22 cellular contexts compared by ENCODE assay signal in the genomic region with DNA sequence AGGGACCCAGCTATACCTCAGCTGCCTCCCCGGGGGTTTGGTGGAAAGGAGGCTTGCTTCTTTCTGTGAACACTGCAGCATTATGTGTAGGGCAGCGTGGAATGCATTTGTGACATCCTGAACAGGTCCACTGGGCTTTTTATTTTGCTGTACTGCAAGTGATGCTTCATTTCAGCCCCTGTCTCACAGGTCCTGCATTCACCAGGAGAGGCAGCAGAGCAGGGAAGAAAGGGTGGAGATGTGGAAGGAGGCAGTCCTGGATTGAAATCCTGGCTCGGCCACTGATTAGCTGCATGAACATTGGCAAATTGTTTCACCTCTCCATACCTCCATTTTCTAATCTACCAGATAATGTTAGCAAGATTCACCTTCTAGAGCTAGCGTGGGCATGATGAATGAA.
"Had no signal": no experiment of that assay in that cellular context is flagged by ENCODE, and none has a peak within 500 bp of the region (broad histone marks: within the 10 kb centered on the region; RNA-seq: fewer than 3 reads in every experiment).

No MANE protein-coding gene starts in this region.

- H3K4me1 ChIP-seq: lower lobe of right lung, prostate gland, right atrium auricular region, stomach, thyroid gland had no signal

- ATAC-seq: left ventricle myocardium superior; lower lobe of right lung; naive thymus-derived CD8-positive, alpha-beta T cell; sciatic nerve; stimulated activated effector memory CD8-positive, alpha-beta T cell treated with anti-CD3 and anti-CD28 coated beads, Interleukin-12 subunit alpha, Interleukin-12 subunit beta, amount 100 ng/mL, for 72 hours had no signal

- H3K27me3 ChIP-seq: right atrium auricular region, stomach, thyroid gland had no signal

- H3K4me2 ChIP-seq: smooth muscle cell had no signal

- H3K27ac ChIP-seq: lower lobe of right lung, prostate gland, right atrium auricular region, stomach, thyroid gland had no signal

- H3K4me1 Mint-ChIP-seq: immature natural killer cell; stimulated activated effector memory CD8-positive, alpha-beta T cell treated with anti-CD3 and anti-CD28 coated beads, Interleukin-12 subunit alpha, Interleukin-12 subunit beta, amount 100 ng/mL, for 72 hours had no signal

- H3K27ac Mint-ChIP-seq: immature natural killer cell; nephron progenitor cell; stimulated activated effector memory CD8-positive, alpha-beta T cell treated with anti-CD3 and anti-CD28 coated beads, Interleukin-12 subunit alpha, Interleukin-12 subunit beta, amount 100 ng/mL, for 72 hours had no signal

- H3K36me3 Mint-ChIP-seq: immature natural killer cell; naive thymus-derived CD8-positive, alpha-beta T cell; stimulated activated effector memory CD8-positive, alpha-beta T cell treated with anti-CD3 and anti-CD28 coated beads, Interleukin-12 subunit alpha, Interleukin-12 subunit beta, amount 100 ng/mL, for 72 hours had no signal

- H3K36me3 ChIP-seq: lower lobe of right lung, prostate gland, right atrium auricular region, stomach, thyroid gland had no signal

- H3K4me3 Mint-ChIP-seq: immature natural killer cell; naive thymus-derived CD8-positive, alpha-beta T cell; nephron progenitor cell; stimulated activated effector memory CD8-positive, alpha-beta T cell treated with anti-CD3 and anti-CD28 coated beads, Interleukin-12 subunit alpha, Interleukin-12 subunit beta, amount 100 ng/mL, for 72 hours had no signal

- H3K4me3 ChIP-seq: lower lobe of right lung, prostate gland, right atrium auricular region, smooth muscle cell, stomach, thyroid gland had no signal

- H3K9me3 Mint-ChIP-seq: immature natural killer cell; naive thymus-derived CD8-positive, alpha-beta T cell; nephron progenitor cell; stimulated activated effector memory CD8-positive, alpha-beta T cell treated with anti-CD3 and anti-CD28 coated beads, Interleukin-12 subunit alpha, Interleukin-12 subunit beta, amount 100 ng/mL, for 72 hours had no signal

- DNase-seq: cortex of kidney; foreskin fibroblast; hypothalamus; immature natural killer cell; islet precursor cell; kidney glomerular epithelial cell; left ventricle myocardium superior; lower lobe of right lung; naive thymus-derived CD8-positive, alpha-beta T cell; nephron progenitor cell; nucleus accumbens; stimulated activated CD4-positive, alpha-beta T cell treated with anti-CD3 and anti-CD28 coated beads, Interleukin-2, amount 100 ng/mL, for 24 hours; stimulated activated CD4-positive, alpha-beta T cell treated with anti-CD3 and anti-CD28 coated beads, Interleukin-4, amount 100 ng/mL, for 24 hours; stimulated activated naive CD4-positive, alpha-beta T cell treated with Interleukin-2 at 50 U/mL for 16 hours; stomach; thyroid gland; trophoblast cell had no signal

- H3K9me3 ChIP-seq: lower lobe of right lung, prostate gland, right atrium auricular region, stomach, thyroid gland had no signal
